9 cellular contexts compared by ENCODE assay signal in the genomic region with DNA sequence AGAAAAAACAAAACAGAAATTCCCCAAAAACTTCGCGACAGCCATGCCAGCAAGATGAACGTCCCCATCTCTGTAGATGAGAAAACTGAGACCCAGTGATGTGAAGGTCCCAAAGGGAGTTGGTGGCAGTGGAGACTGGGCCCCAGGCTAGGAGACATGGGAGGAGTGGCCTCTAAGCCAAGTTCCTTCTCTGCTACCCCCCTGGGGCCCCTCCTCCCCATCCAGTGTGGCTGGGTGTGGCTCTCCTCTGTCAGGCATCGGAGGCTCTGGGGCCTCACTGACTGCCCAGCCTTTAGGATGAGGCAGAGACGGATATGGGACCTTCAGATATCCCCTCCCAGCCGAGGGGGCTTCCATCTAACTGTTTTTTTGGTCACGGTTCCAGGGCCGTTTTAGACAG. TPM values are rescaled to one million over a fixed set of nuclear protein-coding genes. Genes with fewer than 3 reads are reported as not detected.
A peak's percentile ranks its signal among the peaks of the same experiment; 100 is the strongest.
DNase-seq lines count a peak whose midpoint lies in the region; ATAC-seq, FAIRE-seq and TF ChIP-seq lines count a peak whose summit lies in the region.
"Had no signal": no experiment of that assay in that cellular context is flagged by ENCODE, and none has a peak within 500 bp of the region (broad histone marks: within the 10 kb centered on the region; RNA-seq: fewer than 3 reads in every experiment).

No MANE protein-coding gene starts in this region.

- 86% methylated on average over 7 of the region's 8 CpGs for WGBS in A549 (ENCODE audit: missing lambda C conversion rate)

- no peak for TF ChIP-seq RAD21 in A549 (conservative IDR thresholded peaks at IDR 0.05 in 1 of 2, IDR thresholded peaks at IDR 0.05 in 1 of 2)

- H3K27me3 Mint-ChIP-seq in T-helper 17 cell (no peaks in the 10 kb centered on the region), Calu3 (ENCODE audit: unreplicated experiment) (no peaks in the 10 kb centered on the region)

- TF ChIP-seq CTCF in A549 (IDR thresholded peaks at IDR 0.05) (no peak), Calu3 (IDR thresholded peaks at IDR 0.05; ENCODE audit: unreplicated experiment) (no peak)

- CTCF ChIA-PET in A549 (lab: Yijun Ruan, JAX) (interaction anchor here (1.5 to 39.3 kb wide), 4 partner anchors 7 to 79 kb away, joined by 4 to 667 read pairs (median 344); partner anchors contain the start of gene RELT), Calu3 (lab: Charles Lee) (no interaction called here)

- in situ Hi-C loops in GM18951 (cut with MboI; ENCODE audit: low sequenced_read_pairs, unreplicated experiment), result no loop called here

- POLR2A ChIA-PET in A549 (lab: Yijun Ruan, JAX), result no interaction called here

- intact Hi-C loops in Calu3 (cut with micrococcal nuclease; ENCODE audit: unreplicated experiment), result no loop called here

- ATAC-seq in A549 (no peak), T-helper 17 cell (no peak), left lobe of liver (peak; percentile 27)

- peak overlapping the region; percentile 43 to 80; a peak in 5 of 6 replicates for H3K27ac ChIP-seq in A549

- H3K27ac Mint-ChIP-seq in T-helper 17 cell (peak overlapping the region; percentile 87), Calu3 (ENCODE audit: unreplicated experiment) (no peak overlapping the region)

- H3K4me3 Mint-ChIP-seq in T-helper 17 cell (peak overlapping the region; percentile 84), Calu3 (ENCODE audit: low read depth, unreplicated experiment) (no peak overlapping the region)

- no peak for TF ChIP-seq EP300 in A549 (IDR thresholded peaks at IDR 0.05)

- H3K4me3 ChIP-seq in A549, result no peak overlapping the region

- H3K4me1 Mint-ChIP-seq in T-helper 17 cell (peaks cover 57% of the 10 kb centered on the region), Calu3 (ENCODE audit: low read depth, unreplicated experiment) (peaks cover 41% of the 10 kb centered on the region)

- TF ChIP-seq POLR2A in A549 (IDR thresholded peaks at IDR 0.05; ENCODE audit: low read length), result no peak
- TF ChIP-seq POLR2A in GM18951 (IDR thresholded peaks at IDR 0.05; ENCODE audit: extremely low read depth, insufficient read depth, insufficient read length), result peak; percentile 30

- no peak for DNase-seq in A549 (ENCODE audit: low read depth in 1 of 2, low spot score in 1 of 2)
- no peak for DNase-seq in T-helper 17 cell
- DNase-seq in left lobe of liver (ENCODE audit: low spot score), result no peak
- no peak for DNase-seq in anterior cingulate cortex (lab: John Stamatoyannopoulos, UW)
- no peak for DNase-seq in HT-29 (ENCODE audit: low spot score)
- DNase-seq in inferior parietal cortex (ENCODE audit: extremely low spot score), result no peak
- no peak for DNase-seq in Calu3
- DNase-seq: NK-92 treated with Interleukin-12 subunit alpha and Interleukin-12 subunit beta, amount 100 ng/mL, for 24 hours had no signal

- no peak for FAIRE-seq in A549 (lab: Jason Lieb, UNC)

- peaks cover 77% of the 10 kb centered on the region for H3K4me1 ChIP-seq in A549

- no peaks in the 10 kb centered on the region for H3K9me3 Mint-ChIP-seq in Calu3 (ENCODE audit: low read depth, unreplicated experiment)

- peak overlapping the region; percentile 30 for H3K4me2 ChIP-seq in A549

- H3K9me3 ChIP-seq in A549, result no peaks in the 10 kb centered on the region
- no peaks in the 10 kb centered on the region for H3K9me3 ChIP-seq in T-helper 17 cell (ENCODE audit: control insufficient read depth, low read length, poor library complexity, severe bottlenecking)

- no TSS peak for BruUV-seq in Calu3 (replicated peaks; lab: Mats Ljungman, UMichigan)

- H3K36me3 Mint-ChIP-seq in T-helper 17 cell (ENCODE audit: low read depth), result peaks cover 2% of the 10 kb centered on the region
- peaks cover 6% of the 10 kb centered on the region for H3K36me3 Mint-ChIP-seq in Calu3 (ENCODE audit: insufficient read depth, unreplicated experiment)

TF ChIP-seq in A549, 52 proteins besides CTCF, POLR2A, EP300 and RAD21:
- TF ChIP-seq POLR2AphosphoS2 (conservative IDR thresholded peaks at IDR 0.05; ENCODE audit: low read length) (0 out of 2 replicates have a peak, but pooled peaks have one; percentile 33), FOXS1 (CRISPR knock-in tag; IDR thresholded peaks at IDR 0.05) (no peak)

RNA-seq across cellular contexts. Expression of gene RELT, which starts 9.8 kb away (rescaled TPM):
- polyA plus RNA-seq in A549 (2011; rRNA removed) (2.9 TPM in 2 replicates), A549 (2017; fragmentation: RNase III; extraction: RNeasy Plus Mini Kit Qiagen cat#74134 plus additional on column Dnase treatment) (5.1 to 6.3 TPM (median 5.2 TPM) in 3 replicates)
- polyA plus RNA-seq in A549 (2012; cell fraction: cytosol; rRNA removed), result 7.0 and 8.7 TPM in 2 replicates
- 35.5 and 39.3 TPM in 2 replicates for polyA plus RNA-seq in A549 (2012; cell fraction: nucleus; rRNA removed)
- 3.7 and 4.5 TPM in 2 replicates for polyA minus RNA-seq in A549 (2011; rRNA and poly(A)+ RNA removed)
- total RNA-seq in T-helper 17 cell (100 to 1,000 TPM; 139 to 169 TPM), left lobe of liver (1.4 TPM), Calu3 (2022) (11.8 and 12.2 TPM in 2 replicates)
- 20.9 and 21.5 TPM in 2 replicates for total RNA-seq in HT-29 (2014; rRNA removed; shearing (Covaris generic))
